Comparison of ENCODE assay signal across 8 cellular contexts in the genomic region with DNA sequence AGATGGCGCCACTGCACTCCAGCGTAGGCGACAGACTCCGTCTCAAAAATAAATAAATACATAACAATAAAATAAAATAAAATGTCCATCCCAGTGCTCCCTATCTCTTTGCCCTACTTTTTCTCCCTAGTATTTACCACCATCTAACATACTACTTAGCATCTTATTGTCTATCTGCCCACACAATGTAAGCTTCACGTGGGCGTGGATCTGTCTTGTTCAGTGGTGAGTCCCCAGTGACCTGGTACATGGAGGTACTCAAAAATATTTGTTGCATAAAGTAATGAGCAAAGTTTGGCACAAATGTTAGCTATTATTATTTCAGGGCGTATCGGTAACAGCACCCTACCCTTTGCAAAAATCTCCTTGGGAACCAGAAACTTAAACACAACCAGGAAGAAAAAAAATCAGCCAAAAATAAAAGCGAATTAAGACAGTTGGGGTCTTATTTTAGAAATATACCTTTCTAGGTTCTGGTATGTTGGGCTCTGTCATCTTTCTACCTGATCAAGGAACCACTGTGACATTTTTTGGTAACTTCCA. TPM values are rescaled to one million over a fixed set of nuclear protein-coding genes. Genes with fewer than 3 reads are reported as not detected.
DNase-seq lines count a peak whose midpoint lies in the region; ATAC-seq and TF ChIP-seq lines count a peak whose summit lies in the region.

No MANE protein-coding gene starts in this region.

- no peak for ATAC-seq in GM21447 (IDR thresholded peaks at IDR 0.05; ENCODE audit: unreplicated experiment)
- ATAC-seq in GM19452 (IDR thresholded peaks at IDR 0.05; ENCODE audit: unreplicated experiment), result no peak

- intact Hi-C loops in Calu3 (cut with micrococcal nuclease; ENCODE audit: unreplicated experiment), result no loop called here

- DNase-seq in Calu3, result no peak
- DNase-seq in OCI-M1 (lab: John Stamatoyannopoulos, UW), result peak; percentile 69
- DNase-seq in endothelial cell (ENCODE audit: low spot score), result no peak
- no peak for DNase-seq in osteocyte (ENCODE audit: extremely low spot score, unreplicated experiment)
- DNase-seq in NK-92 treated with Interleukin-12 subunit alpha and Interleukin-12 subunit beta, amount 100 ng/mL, for 24 hours (lab: John Stamatoyannopoulos, UW), result no peak
- no peak for DNase-seq in HCEC 1CT

- H3K27ac Mint-ChIP-seq in Calu3 (ENCODE audit: unreplicated experiment), result peak overlapping the region; percentile 58
- no peak overlapping the region for H3K27ac Mint-ChIP-seq in endothelial cell (ENCODE audit: unreplicated experiment)
- no peak overlapping the region for H3K27ac Mint-ChIP-seq in osteocyte (ENCODE audit: unreplicated experiment)

- CTCF ChIA-PET in Calu3 (lab: Charles Lee), result interaction anchor here (1.6 kb wide), 1 partner anchor 26 kb away, joined by 3 read pairs; no protein-coding TSS in a partner anchor

- H3K9me3 Mint-ChIP-seq in Calu3 (ENCODE audit: low read depth, unreplicated experiment), result no peaks in the 10 kb centered on the region
- H3K9me3 Mint-ChIP-seq in endothelial cell (ENCODE audit: unreplicated experiment), result no peaks in the 10 kb centered on the region
- no peaks in the 10 kb centered on the region for H3K9me3 Mint-ChIP-seq in osteocyte (ENCODE audit: unreplicated experiment)

- no peaks in the 10 kb centered on the region for H3K27me3 Mint-ChIP-seq in Calu3 (ENCODE audit: unreplicated experiment)
- peaks cover 3% of the 10 kb centered on the region for H3K27me3 Mint-ChIP-seq in endothelial cell (ENCODE audit: unreplicated experiment)
- no peaks in the 10 kb centered on the region for H3K27me3 Mint-ChIP-seq in osteocyte (ENCODE audit: unreplicated experiment)

- H3K4me3 Mint-ChIP-seq in Calu3 (ENCODE audit: low read depth, unreplicated experiment) (peak overlapping the region; percentile 71), endothelial cell (ENCODE audit: unreplicated experiment) (peak overlapping the region; percentile 88), osteocyte (ENCODE audit: unreplicated experiment) (peak overlapping the region; percentile 74)

- BruUV-seq in Calu3 (replicated peaks; lab: Mats Ljungman, UMichigan), result no TSS peak

- peaks cover 32% of the 10 kb centered on the region for H3K4me1 Mint-ChIP-seq in Calu3 (ENCODE audit: low read depth, unreplicated experiment)
- H3K4me1 Mint-ChIP-seq in endothelial cell (ENCODE audit: unreplicated experiment), result peaks cover 20% of the 10 kb centered on the region
- peaks cover 13% of the 10 kb centered on the region for H3K4me1 Mint-ChIP-seq in osteocyte (ENCODE audit: unreplicated experiment)

- peaks cover 11% of the 10 kb centered on the region for H3K36me3 Mint-ChIP-seq in Calu3 (ENCODE audit: insufficient read depth, unreplicated experiment)
- H3K36me3 Mint-ChIP-seq in endothelial cell (ENCODE audit: low read depth, unreplicated experiment), result no peaks in the 10 kb centered on the region
- no peaks in the 10 kb centered on the region for H3K36me3 Mint-ChIP-seq in osteocyte (ENCODE audit: unreplicated experiment)

- TF ChIP-seq CTCF in Calu3 (IDR thresholded peaks at IDR 0.05; ENCODE audit: unreplicated experiment) (no peak), endothelial cell (IDR thresholded peaks at IDR 0.05; ENCODE audit: unreplicated experiment) (no peak), osteocyte (IDR thresholded peaks at IDR 0.05) (no peak)

RNA-seq across cellular contexts. Expression of gene NENF, which starts 0.5 kb away (rescaled TPM):
- total RNA-seq in Calu3 (2022) (45.1 and 45.3 TPM in 2 replicates), endothelial cell (ENCODE audit: unreplicated experiment) (25.6 TPM), osteocyte (55.9 and 57.8 TPM in 2 replicates)

RNA-seq across cellular contexts. Expression of gene PACC1, which starts 17.5 kb away (rescaled TPM):
- total RNA-seq in Calu3 (2022) (14.0 and 17.8 TPM in 2 replicates), endothelial cell (ENCODE audit: unreplicated experiment) (15.3 TPM), osteocyte (9.9 and 11.4 TPM in 2 replicates)
